Comparison of ENCODE assay signal across 22 cellular contexts in the genomic region with DNA sequence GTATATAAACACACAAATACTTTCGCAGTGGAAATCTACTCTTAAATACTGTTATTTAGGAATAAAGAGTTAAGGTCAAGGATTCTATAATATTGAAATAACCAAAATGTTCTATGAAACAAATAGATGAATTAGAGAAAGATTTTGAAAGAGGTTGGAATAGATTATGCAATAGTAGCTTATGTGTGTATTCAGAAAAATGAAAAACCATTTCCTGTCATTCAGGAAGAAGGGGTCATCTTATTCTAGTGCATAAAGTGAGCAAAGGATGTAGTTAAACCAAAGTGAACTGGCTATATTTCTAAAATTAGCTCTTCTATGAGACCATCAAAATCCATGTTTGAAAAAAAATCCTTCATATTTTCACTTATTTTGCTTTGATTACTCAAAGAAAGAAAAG. TPM values are rescaled to one million over a fixed set of nuclear protein-coding genes. Genes with fewer than 3 reads are reported as not detected.
A peak's percentile ranks its signal among the peaks of the same experiment; 100 is the strongest.
DNase-seq lines count a peak whose midpoint lies in the region; ATAC-seq and TF ChIP-seq lines count a peak whose summit lies in the region.
"Had no signal": no experiment of that assay in that cellular context is flagged by ENCODE, and none has a peak within 500 bp of the region (broad histone marks: within the 10 kb centered on the region; RNA-seq: fewer than 3 reads in every experiment).

No MANE protein-coding gene starts in this region.

- H3K36me3 ChIP-seq in left ventricle myocardium inferior (no peaks in the 10 kb centered on the region), SJCRH30 (no peaks in the 10 kb centered on the region), skeletal muscle tissue (ENCODE audit: control insufficient read depth in 3 of 3, insufficient read depth in 3 of 3, low read length in 3 of 3) (no peaks in the 10 kb centered on the region)
- H3K36me3 ChIP-seq: suprapubic skin had no signal

- H3K4me1 ChIP-seq in left ventricle myocardium inferior, result peaks cover 48% of the 10 kb centered on the region
- peaks cover 49% of the 10 kb centered on the region for H3K4me1 ChIP-seq in SJCRH30
- H3K4me1 ChIP-seq in skeletal muscle tissue (ENCODE audit: control insufficient read depth in 3 of 3, insufficient read depth in 3 of 3, low read length in 3 of 3), result peaks cover 13 to 17% (median 15%) of the 10 kb centered on the region in 3 donors

- DNase-seq in left ventricle myocardium inferior (no peak), Right ventricle myocardium inferior (ENCODE audit: missing footprints) (no peak), SJCRH30 (no peak), fibroblast of mammary gland (ENCODE audit: low read depth) (peak; percentile 22), NCI-H2196 (lab: John Stamatoyannopoulos, UW; ENCODE audit: unreplicated experiment) (no peak)
- DNase-seq: activated B cell treated with CpG ODN at 0.5 μM for 24 hours; activated CD4-positive, alpha-beta memory T cell treated with anti-CD3 and anti-CD28 coated beads for 36 hours; activated naive CD4-positive, alpha-beta T cell treated with Interleukin-2 at 50 U/mL for 16 hours; activated T-cell treated with anti-CD3 and anti-CD28 coated beads for 4 hours; anterior cingulate cortex; CD4-positive, alpha-beta T cell; GF-D8; kidney glomerular epithelial cell; midbrain; NCI-H1092 treated with DMSO at 0.1 percent for 48 hours; SK-N-SH had no signal

- H3K27me3 ChIP-seq in left ventricle myocardium inferior (ENCODE audit: low read depth) (no peaks in the 10 kb centered on the region), SJCRH30 (no peaks in the 10 kb centered on the region), skeletal muscle tissue (ENCODE audit: control insufficient read depth in 3 of 3, insufficient read depth in 3 of 3, low read length in 3 of 3) (no peaks in the 10 kb centered on the region)
- H3K27me3 ChIP-seq: suprapubic skin had no signal

- no peaks in the 10 kb centered on the region for H3K9me3 ChIP-seq in left ventricle myocardium inferior (replicated peaks)
- no peaks in the 10 kb centered on the region for H3K9me3 ChIP-seq in SJCRH30 (replicated peaks)
- H3K9me3 ChIP-seq in skeletal muscle tissue (ENCODE audit: control insufficient read depth in 3 of 3, low read length in 3 of 3), result no peaks in the 10 kb centered on the region
- H3K9me3 ChIP-seq: SK-N-SH, suprapubic skin had no signal

- ATAC-seq in Right ventricle myocardium inferior, result no peak
- ATAC-seq in HG03159 (IDR thresholded peaks at IDR 0.05; ENCODE audit: unreplicated experiment), result no peak
- ATAC-seq in HG03354 (IDR thresholded peaks at IDR 0.05; ENCODE audit: poor library complexity, severe bottlenecking, unreplicated experiment), result no peak
- ATAC-seq: GM12878 had no signal

- H3K27ac ChIP-seq in left ventricle myocardium inferior (replicated peaks) (peak overlapping the region; percentile 64), SJCRH30 (peak overlapping the region; percentile 80), skeletal muscle tissue (ENCODE audit: low read depth, low read length) (peak overlapping the region; percentile 45)
- H3K27ac ChIP-seq: suprapubic skin had no signal

- no peak overlapping the region for H3K9ac ChIP-seq in skeletal muscle tissue (ENCODE audit: low read depth in 1 of 3, low read length in 3 of 3)
- H3K9ac ChIP-seq: SK-N-SH had no signal

- intact Hi-C loops in left ventricle myocardium inferior (cut with micrococcal nuclease) (no loop called here), Right ventricle myocardium inferior (cut with DNase I) (no loop called here)

- H3K4me3 ChIP-seq in left ventricle myocardium inferior, result no peak overlapping the region
- no peak overlapping the region for H3K4me3 ChIP-seq in SJCRH30
- no peak overlapping the region for H3K4me3 ChIP-seq in fibroblast of mammary gland (ENCODE audit: control insufficient read depth, low read depth, low read length)
- H3K4me3 ChIP-seq in skeletal muscle tissue (ENCODE audit: low read length in 3 of 3), result no peak overlapping the region
- H3K4me3 ChIP-seq: GM12878, suprapubic skin had no signal

- no peak for TF ChIP-seq CTCF in left ventricle myocardium inferior (IDR thresholded peaks at IDR 0.05; ENCODE audit: borderline replicate concordance)
- no peak for TF ChIP-seq CTCF in fibroblast of mammary gland (conservative IDR thresholded peaks at IDR 0.05; ENCODE audit: control insufficient read depth, insufficient read depth, low read depth, low read length)

RNA-seq across cellular contexts. Expression of a gene that starts 30.0 kb away (rescaled TPM):
- total RNA-seq in left ventricle myocardium inferior, result 843 TPM
- 748 TPM for total RNA-seq in Right ventricle myocardium inferior
- 1.5 and 1.6 TPM in 2 replicates for total RNA-seq in SJCRH30 (2014; rRNA removed; shearing (Covaris generic))
- total RNA-seq in skeletal muscle tissue, result 94.5 TPM
- total RNA-seq: activated B cell treated with CpG ODN at 0.5 μM for 24 hours; activated CD4-positive, alpha-beta memory T cell treated with anti-CD3 and anti-CD28 coated beads for 36 hours; CD4-positive, alpha-beta T cell; cerebellum; GM12878; suprapubic skin had no signal

Comparison
In these comparisons a context has a peak if more than half of its experiments do, and no peak if none do; other contexts are left out.
1. RNA of a gene that starts 30.0 kb away (total RNA-seq): 843 TPM in left ventricle myocardium inferior (single experiment), 748 TPM in Right ventricle myocardium inferior (single experiment) and 94.5 TPM in skeletal muscle tissue (single experiment); 1.5 to 1.6 TPM in SJCRH30; every median in the first group is over 10 times any median in the second.
2. Peak in every context shown above with its lines, with median percentiles within 50 percentile points of each other: H3K27ac ChIP-seq.